ENCODE assay signal across 20 cellular contexts in the genomic region with DNA sequence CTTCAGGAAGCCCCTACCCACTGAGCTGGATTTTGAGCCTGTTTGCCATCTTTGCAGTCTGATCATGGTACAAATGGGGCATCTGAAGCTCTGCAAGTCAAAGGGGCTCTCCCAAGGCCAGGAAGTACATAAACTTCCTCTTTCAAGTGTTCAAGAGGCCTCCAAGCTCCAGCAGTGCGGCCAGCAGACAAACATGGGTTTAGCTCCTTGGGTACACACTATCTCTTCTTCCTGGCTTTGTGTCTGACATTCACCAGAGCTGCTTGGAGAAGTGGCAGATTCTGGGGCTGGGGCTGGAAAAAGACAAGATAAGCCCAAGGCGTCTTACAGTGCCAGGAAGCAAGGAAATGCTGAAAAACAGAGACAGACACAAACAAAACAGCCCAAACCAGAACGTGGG. TPM values are rescaled to one million over a fixed set of nuclear protein-coding genes. Genes with fewer than 3 reads are reported as not detected.
A peak's percentile ranks its signal among the peaks of the same experiment; 100 is the strongest.
DNase-seq lines count a peak whose midpoint lies in the region; TF ChIP-seq lines count a peak whose summit lies in the region.
"Had no signal": no experiment of that assay in that cellular context is flagged by ENCODE, and none has a peak within 500 bp of the region (broad histone marks: within the 10 kb centered on the region; RNA-seq: fewer than 3 reads in every experiment).

No MANE protein-coding gene starts in this region.

- H3K9me3 ChIP-seq in DOHH2 (ENCODE audit: control insufficient read depth, insufficient read depth, low read length) (no peaks in the 10 kb centered on the region), transverse colon (no peaks in the 10 kb centered on the region)
- H3K9me3 ChIP-seq: breast epithelium, Caco-2, neutrophil, right lobe of liver, SJCRH30 had no signal

- intact Hi-C loops in transverse colon (cut with DNase I; ENCODE audit: low total_unique reads): no loop called here

- no peak for TF ChIP-seq POLR2A in transverse colon (IDR thresholded peaks at IDR 0.05)

- in situ Hi-C loops in transverse colon (cut with MboI; ENCODE audit: low pct_ligation_motif_present in 1 of 4, low pct_unique_long_range_greater_than_20kb in 1 of 4, low sequenced_read_pairs in 3 of 4): no loop called here

- no peaks in the 10 kb centered on the region for H3K9me2 ChIP-seq in DOHH2 (replicated peaks; ENCODE audit: control insufficient read depth, low read length)

- H3K27ac ChIP-seq in DOHH2 (ENCODE audit: low read depth, low read length) (peak overlapping the region; percentile 79), transverse colon (no peak overlapping the region)
- H3K27ac ChIP-seq: breast epithelium, dorsolateral prefrontal cortex, neutrophil, right lobe of liver, SJCRH30 had no signal

- WGBS in transverse colon (ENCODE audit: low coverage in 1 of 2), 2 donors: 33 to 50% methylated on average over 1 to 3 of the region's 3 CpGs

- no peak for TF ChIP-seq CTCF in DOHH2 (IDR thresholded peaks at IDR 0.05; ENCODE audit: low read depth, low read length, poor library complexity, severe bottlenecking)
- no peak for TF ChIP-seq CTCF in transverse colon (IDR thresholded peaks at IDR 0.05)

- H3K27me3 ChIP-seq in DOHH2 (ENCODE audit: control insufficient read depth, low read length): 0 out of 2 replicates have a peak, but pooled peaks cover 3% of the 10 kb centered on the region
- no peaks in the 10 kb centered on the region for H3K27me3 ChIP-seq in transverse colon
- H3K27me3 ChIP-seq: breast epithelium, dorsolateral prefrontal cortex, neutrophil, right lobe of liver had no signal

- H3K4me1 ChIP-seq in DOHH2 (ENCODE audit: control insufficient read depth, low read length) (peaks cover 38% of the 10 kb centered on the region), transverse colon (peaks cover 0 to 5% (median 2%) of the 10 kb centered on the region in 4 donors)
- H3K4me1 ChIP-seq: breast epithelium, Caco-2, right lobe of liver, SJCRH30 had no signal

- no peaks in the 10 kb centered on the region for H3K79me2 ChIP-seq in DOHH2 (ENCODE audit: control insufficient read depth, low read length)

- TF ChIP-seq EP300 in transverse colon (IDR thresholded peaks at IDR 0.05; ENCODE audit: low read depth): no peak

- H3K36me3 ChIP-seq in DOHH2 (ENCODE audit: control insufficient read depth, low read length) (no peaks in the 10 kb centered on the region), transverse colon (no peaks in the 10 kb centered on the region)
- H3K36me3 ChIP-seq: breast epithelium, neutrophil, right lobe of liver, SJCRH30 had no signal

- peaks cover 6% of the 10 kb centered on the region for H3F3A ChIP-seq in DOHH2 (ENCODE audit: control insufficient read depth, insufficient read depth)

- no peaks in the 10 kb centered on the region for H4K20me1 ChIP-seq in DOHH2 (ENCODE audit: control insufficient read depth, insufficient read depth, low read depth, low read length)

- peak overlapping the region; percentile 68 for H3K4me2 ChIP-seq in DOHH2 (ENCODE audit: low read length)

- peak; percentile 22 for DNase-seq in KG1 (lab: John Stamatoyannopoulos, UW)
- peak; percentile 40 for DNase-seq in SKM-1 (lab: John Stamatoyannopoulos, UW; ENCODE audit: unreplicated experiment)
- DNase-seq in islet precursor cell: peak; percentile 68
- DNase-seq in HCEC 1CT: no peak
- DNase-seq in transverse colon: no peak
- DNase-seq in activated CD4-positive, alpha-beta T cell treated with anti-CD3 and anti-CD28 coated beads, Interleukin-2, amount 50 U/mL, for 4 hours: no peak
- no peak for DNase-seq in COLO668 (lab: John Stamatoyannopoulos, UW; ENCODE audit: unreplicated experiment)
- DNase-seq: activated CD4-positive, alpha-beta T cell treated with anti-CD3 and anti-CD28 coated beads, Interleukin-2, amount 50 U/mL, for 1 hour; activated T-cell treated with anti-CD3 and anti-CD28 coated beads, Interleukin-2, amount 50 U/mL, for 48 hours; Caco-2; dorsolateral prefrontal cortex; head of caudate nucleus; midbrain; NCI-H1048; right lobe of liver; SJCRH30; stimulated activated CD4-positive, alpha-beta T cell treated with anti-CD3 and anti-CD28 coated beads, Interleukin-2, amount 100 ng/mL, for 48 hours had no signal

- H3K4me3 ChIP-seq in DOHH2 (ENCODE audit: low read length) (peak overlapping the region; percentile 53), transverse colon (no peak overlapping the region)
- H3K4me3 ChIP-seq: breast epithelium, dorsolateral prefrontal cortex, right lobe of liver, SJCRH30 had no signal

RNA-seq across cellular contexts. Expression of gene LAMC3, which starts 34.1 kb away (rescaled TPM):
- total RNA-seq in transverse colon: 1 to 10 TPM in 3 of 4 donors, under 1 TPM in 1; 0.82 to 6.6 (median 3.9) TPM
- total RNA-seq: SJCRH30 had no signal

RNA-seq across cellular contexts. Expression of gene AIF1L, which starts 53.2 kb away (rescaled TPM):
- total RNA-seq in transverse colon: 1 to 10 TPM in 3 of 4 donors, under 1 TPM in 1; 0.75 to 4.4 (median 1.7) TPM

Comparison
In these comparisons a context has a peak if more than half of its experiments do, and no peak if none do; other contexts are left out.
1. DNase-seq: peak in KG1 (single experiment), SKM-1 (single experiment) and islet precursor cell (single experiment); none in HCEC 1CT (single experiment), transverse colon (single experiment), activated CD4-positive, alpha-beta T cell treated with anti-CD3 and anti-CD28 coated beads, Interleukin-2, amount 50 U/mL, for 4 hours (0 of 2) and COLO668 (single experiment).